Comparison of ENCODE assay signal across 8 cellular contexts in genomic region chr16:30115238-30115637, GRCh38. TPM values are rescaled to one million over a fixed set of nuclear protein-coding genes. Genes with fewer than 3 reads are reported as not detected.
A peak's percentile ranks its signal among the peaks of the same experiment; 100 is the strongest.
DNase-seq lines count a peak whose midpoint lies in the region; ATAC-seq, FAIRE-seq and TF ChIP-seq lines count a peak whose summit lies in the region.
"Had no signal": no experiment of that assay in that cellular context is flagged by ENCODE, and none has a peak within 500 bp of the region (broad histone marks: within the 10 kb centered on the region; RNA-seq: fewer than 3 reads in every experiment).

No MANE protein-coding gene starts in this region.

- DNase-seq in H7 (peak; percentile 27), NCI-H510A (lab: John Stamatoyannopoulos, UW) (peak; percentile 68), pancreas (peak in 1 of 6 donors; percentile 58), SHP77 (lab: John Stamatoyannopoulos, UW) (no peak), GM19238 (ENCODE audit: insufficient read length, low spot score) (no peak)
- DNase-seq in central memory CD4-positive, alpha-beta T cell, result peak; percentile 36
- DNase-seq: foreskin fibroblast had no signal

- TF ChIP-seq CTCF in pancreas (IDR thresholded peaks at IDR 0.05), result no peak

- H3K36me3 ChIP-seq in H7 (replicated peaks; ENCODE audit: control insufficient read depth, insufficient read depth, low read length) (peaks cover 1% of the 10 kb centered on the region; the same call in 1 of the 2 replicates), pancreas (peaks cover 0 to 15% (median 0%) of the 10 kb centered on the region in 3 donors)

- H3K4me1 ChIP-seq in pancreas, result no peaks in the 10 kb centered on the region

- intact Hi-C loops in pancreas (cut with DNase I), result no loop called here

- 70 to 82% methylated on average over 7 of the region's 7 CpGs for WGBS in pancreas, 2 donors

- H3K27me3 ChIP-seq in H7 (ENCODE audit: control insufficient read depth, insufficient read depth, low read length) (no peaks in the 10 kb centered on the region), pancreas (no peaks in the 10 kb centered on the region)

- no peak for FAIRE-seq in pancreas (lab: Jason Lieb, UNC)

- no peak overlapping the region for H3K27ac ChIP-seq in pancreas

- no peak overlapping the region for H3K4me3 ChIP-seq in H7 (ENCODE audit: insufficient read depth, low read depth, low read length)
- H3K4me3 ChIP-seq in pancreas, result no peak overlapping the region

- ATAC-seq in pancreas (peak in 3 of 4 donors; percentile 13 to 71 (median 60)), HG03097 (IDR thresholded peaks at IDR 0.05; ENCODE audit: low FRiP score, unreplicated experiment) (no peak)

- no peaks in the 10 kb centered on the region for H3K9me3 ChIP-seq in pancreas

RNA-seq across cellular contexts. Expression of gene GDPD3, which starts 1.9 kb away (rescaled TPM):
- 0.31 and 1.8 TPM in 2 replicates for total RNA-seq in H7 (2014; rRNA removed; shearing (Covaris generic))
- 1 to 10 TPM in 4 of 6 donors, under 1 TPM in 2; 0.41 to 3.5 (median 1.3) TPM for total RNA-seq in pancreas
- polyA plus RNA-seq in pancreas, result 1 to 10 TPM; 3.6 to 7.4 TPM

RNA-seq across cellular contexts. Expression of gene MAPK3, which starts 7.8 kb away (rescaled TPM):
- 35.0 and 37.2 TPM in 2 replicates for total RNA-seq in H7 (2014; rRNA removed; shearing (Covaris generic))
- total RNA-seq in pancreas, result 10 to 100 TPM; 19.8 to 34.1 (median 22.8) TPM
- 10 to 100 TPM; 24.4 to 38.2 TPM for polyA plus RNA-seq in pancreas

RNA-seq across cellular contexts. Expression of gene YPEL3, which starts 19.2 kb away (rescaled TPM):
- 22.8 and 26.9 TPM in 2 replicates for total RNA-seq in H7 (2014; rRNA removed; shearing (Covaris generic))
- total RNA-seq in pancreas, result 10 to 100 TPM; 18.6 to 57.1 (median 35.5) TPM
- polyA plus RNA-seq in pancreas, result 100 to 1,000 TPM; 127 to 134 TPM

RNA-seq across cellular contexts. Expression of gene TBX6, which starts 23.5 kb away (rescaled TPM):
- 2.9 and 4.6 TPM in 2 replicates for total RNA-seq in H7 (2014; rRNA removed; shearing (Covaris generic))
- 1 to 10 TPM; 1.3 to 3.0 (median 1.7) TPM for total RNA-seq in pancreas
- 1 to 10 TPM; 2.3 to 3.6 TPM for polyA plus RNA-seq in pancreas

RNA-seq across cellular contexts. Expression of gene PPP4C, which starts 39.4 kb away (rescaled TPM):
- total RNA-seq in H7 (2014; rRNA removed; shearing (Covaris generic)), result 201 and 256 TPM in 2 replicates
- 10 to 100 TPM; 21.7 to 43.2 (median 27.1) TPM for total RNA-seq in pancreas
- 10 to 100 TPM; 47.2 to 53.7 TPM for polyA plus RNA-seq in pancreas

Comparison
In these comparisons a context has a peak if more than half of its experiments do, and no peak if none do; other contexts are left out.
1. DNase-seq: peak in H7 (single experiment), NCI-H510A (single experiment) and central memory CD4-positive, alpha-beta T cell (single experiment); none in SHP77 (0 of 2) and GM19238 (single experiment).